25 cellular contexts compared by ENCODE assay signal in the genomic region with DNA sequence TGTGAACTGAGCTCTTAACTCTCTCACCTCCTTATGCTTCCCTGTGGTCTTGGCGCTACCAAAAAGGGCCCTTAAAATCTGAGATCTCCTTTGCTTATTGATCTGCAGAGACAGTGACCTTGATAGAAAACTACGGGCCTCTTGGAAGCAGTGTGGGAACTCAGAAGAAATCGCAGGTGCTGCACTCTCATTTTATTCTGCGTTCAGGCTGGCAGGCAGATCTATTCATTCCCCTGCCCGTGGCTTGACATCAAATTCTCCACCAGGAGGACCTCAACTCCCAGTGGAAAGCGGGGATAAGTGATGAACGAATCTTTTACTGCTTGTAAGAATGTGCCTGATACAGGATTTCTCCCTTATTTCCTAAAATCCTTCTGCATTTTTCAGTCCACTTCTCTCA.
"Had no signal": no experiment of that assay in that cellular context is flagged by ENCODE, and none has a peak within 500 bp of the region (broad histone marks: within the 10 kb centered on the region; RNA-seq: fewer than 3 reads in every experiment).

No MANE protein-coding gene starts in this region.

- H3K4me1 ChIP-seq: colonic mucosa, esophagus muscularis mucosa, foreskin keratinocyte, gastroesophageal sphincter, lower lobe of right lung had no signal

- H3K27ac Mint-ChIP-seq: dendritic cell treated with granulocyte-macrophage colony-stimulating factor and Interleukin-4, amounts not matched to agents 40 ng/mL and 50 ng/mL, for 4 days; effector memory CD8-positive, alpha-beta T cell; immature natural killer cell; mesothelial cell of epicardium; naive B cell had no signal

- H3K36me3 Mint-ChIP-seq: immature natural killer cell, mesothelial cell of epicardium, naive B cell had no signal

- H3K27ac ChIP-seq: colonic mucosa, esophagus muscularis mucosa, foreskin keratinocyte, gastroesophageal sphincter, heart left ventricle, hepatocyte, lower lobe of right lung had no signal

- H3K4me3 ChIP-seq: colonic mucosa, esophagus muscularis mucosa, gastroesophageal sphincter, heart left ventricle, hepatocyte, lower lobe of right lung, mucosa of descending colon had no signal

- FAIRE-seq: endothelial cell of umbilical vein, frontal cortex, kidney had no signal

- H3K4me3 Mint-ChIP-seq: dendritic cell treated with granulocyte-macrophage colony-stimulating factor and Interleukin-4, amounts not matched to agents 40 ng/mL and 50 ng/mL, for 4 days; effector memory CD8-positive, alpha-beta T cell; immature natural killer cell; mesothelial cell of epicardium; naive B cell had no signal

- DNase-seq: colonic mucosa; cortex of kidney; effector CD8-positive, alpha-beta T cell; effector memory CD8-positive, alpha-beta T cell; foreskin keratinocyte; heart left ventricle; hypothalamus; immature natural killer cell; islet precursor cell; kidney; kidney glomerular epithelial cell; left colon; left ventricle myocardium superior; lower lobe of right lung; mesenchymal stem cell; mucosa of descending colon; naive B cell had no signal

- ATAC-seq: effector memory CD8-positive, alpha-beta T cell; foreskin keratinocyte; gastroesophageal sphincter; heart left ventricle; left colon; left lobe of liver; left ventricle myocardium superior; lower lobe of right lung; mucosa of descending colon had no signal

- H3K27me3 ChIP-seq: colonic mucosa, esophagus muscularis mucosa, foreskin keratinocyte, heart left ventricle had no signal

- H3K9me3 ChIP-seq: colonic mucosa, esophagus muscularis mucosa, gastroesophageal sphincter, heart left ventricle, lower lobe of right lung, mucosa of descending colon had no signal

- H3K4me1 Mint-ChIP-seq: immature natural killer cell, naive B cell had no signal

- H3K36me3 ChIP-seq: colonic mucosa, esophagus muscularis mucosa, gastroesophageal sphincter, heart left ventricle, lower lobe of right lung had no signal

- H3K27me3 Mint-ChIP-seq: dendritic cell treated with granulocyte-macrophage colony-stimulating factor and Interleukin-4, amounts not matched to agents 40 ng/mL and 50 ng/mL, for 4 days; naive B cell had no signal
